Comparison of ENCODE assay signal across 35 cellular contexts in genomic region chr1:81388435-81388834, GRCh38.
"Had no signal": no experiment of that assay in that cellular context is flagged by ENCODE, and none has a peak within 500 bp of the region (broad histone marks: within the 10 kb centered on the region; RNA-seq: fewer than 3 reads in every experiment).

No MANE protein-coding gene starts in this region.

- H3K4me3 ChIP-seq: MG63 had no signal

- DNase-seq: Karpas-422, Kasumi-1, KBM-7, KG1, MG63, MM.1S, MV-4-11, NCI-H1048, NCI-H1092, NCI-H1092 treated with DMSO at 0.1 percent for 48 hours, NCI-H1105, NCI-H1105 treated with DMSO at 0.1 percent for 48 hours, NCI-H1417, NCI-H1417 treated with DMSO at 0.1 percent for 48 hours, NCI-H1436, NCI-H1436 treated with DMSO at 0.1 percent for 48 hours, NCI-H146, NCI-H1694, NCI-H1694 treated with DMSO at 0.1 percent for 48 hours, NCI-H187, NCI-H187 treated with DMSO at 0.1 percent for 48 hours, NCI-H1930, NCI-H2029, NCI-H2029 treated with DMSO at 0.1 percent for 48 hours, NCI-H2081, NCI-H2081 treated with DMSO at 0.1 percent for 48 hours, NCI-H2107, NCI-H2171, NCI-H2171 treated with DMSO at 0.1 percent for 48 hours, NCI-H2227 treated with DMSO at 0.1 percent for 48 hours, NCI-H226, NCI-H345, NCI-H446, NCI-H446 treated with DMSO at 0.1 percent for 48 hours had no signal

- H3K27ac ChIP-seq: KMS-11 had no signal

- H3K9me3 ChIP-seq: MG63 had no signal

- H3K36me3 ChIP-seq: MG63 had no signal

- H3K27me3 ChIP-seq: MG63 had no signal
